In genomic region chr19:35042056-35042730, GRCh38 we compare ENCODE assay signal across 15 cellular contexts. TPM values are rescaled to one million over a fixed set of nuclear protein-coding genes. Genes with fewer than 3 reads are reported as not detected.
DNase-seq lines count a peak whose midpoint lies in the region; ATAC-seq and TF ChIP-seq lines count a peak whose summit lies in the region.
"Had no signal": no experiment of that assay in that cellular context is flagged by ENCODE, and none has a peak within 500 bp of the region (broad histone marks: within the 10 kb centered on the region; RNA-seq: fewer than 3 reads in every experiment).

No MANE protein-coding gene starts in this region.

- no peak for ATAC-seq in heart right ventricle
- ATAC-seq: naive thymus-derived CD8-positive, alpha-beta T cell had no signal

- H3K4me1 ChIP-seq in heart right ventricle (peaks cover 10 to 65% (median 50%) of the 10 kb centered on the region in 9 donors), sigmoid colon (peaks cover 0 to 34% (median 31%) of the 10 kb centered on the region in 4 donors)
- H3K4me1 ChIP-seq: SJCRH30 had no signal

- 73 to 79% methylated on average over 14 of the region's 14 CpGs for WGBS in heart right ventricle, 2 donors
- WGBS in sigmoid colon, 2 donors, result 48 to 71% methylated on average over 14 of the region's 14 CpGs

- no peak for TF ChIP-seq EP300 in sigmoid colon (IDR thresholded peaks at IDR 0.05)

- intact Hi-C loops in heart right ventricle (cut with DNase I) (no loop called here), cardiac septum (cut with DNase I) (no loop called here), sigmoid colon (cut with DNase I) (no loop called here)

- peaks cover 9% of the 10 kb centered on the region for H3K27me3 Mint-ChIP-seq in endothelial cell (ENCODE audit: unreplicated experiment)
- H3K27me3 Mint-ChIP-seq in mesothelial cell of epicardium (ENCODE audit: low read depth), result no peaks in the 10 kb centered on the region
- no peaks in the 10 kb centered on the region for H3K27me3 Mint-ChIP-seq in type B pancreatic cell
- H3K27me3 Mint-ChIP-seq in activated naive CD4-positive, alpha-beta T cell treated with anti-CD3 and anti-CD28 coated beads, Interleukin-2, amount 10 ng/mL, durations not matched to agents 7 days and 5 days, result peaks cover 73% of the 10 kb centered on the region

- H3K4me3 Mint-ChIP-seq in endothelial cell (ENCODE audit: unreplicated experiment), result no peak overlapping the region
- peak overlapping the region; percentile 53 for H3K4me3 Mint-ChIP-seq in mesothelial cell of epicardium
- H3K4me3 Mint-ChIP-seq in type B pancreatic cell, result peak overlapping the region; percentile 73
- H3K4me3 Mint-ChIP-seq in activated naive CD4-positive, alpha-beta T cell treated with anti-CD3 and anti-CD28 coated beads, Interleukin-2, amount 10 ng/mL, durations not matched to agents 7 days and 5 days, result no peak overlapping the region
- H3K4me3 Mint-ChIP-seq: activated naive CD4-positive, alpha-beta T cell treated with anti-CD3 and anti-CD28 coated beads for 36 hours had no signal

- no peaks in the 10 kb centered on the region for H3K9me3 ChIP-seq in heart right ventricle
- H3K9me3 ChIP-seq in sigmoid colon, result no peaks in the 10 kb centered on the region
- H3K9me3 ChIP-seq: SJCRH30, transverse colon had no signal

- TF ChIP-seq CTCF in heart right ventricle (IDR thresholded peaks at IDR 0.05), result no peak
- TF ChIP-seq CTCF in endothelial cell (IDR thresholded peaks at IDR 0.05; ENCODE audit: unreplicated experiment), result no peak
- TF ChIP-seq CTCF in mesothelial cell of epicardium (IDR thresholded peaks at IDR 0.05; ENCODE audit: unreplicated experiment), result no peak
- TF ChIP-seq CTCF in type B pancreatic cell (conservative IDR thresholded peaks at IDR 0.05), result no peak
- no peak for TF ChIP-seq CTCF in sigmoid colon (IDR thresholded peaks at IDR 0.05)

- TF ChIP-seq POLR2A in sigmoid colon (IDR thresholded peaks at IDR 0.05), result no peak

- H3K27ac Mint-ChIP-seq in endothelial cell (ENCODE audit: unreplicated experiment) (peak overlapping the region; percentile 48), mesothelial cell of epicardium (no peak overlapping the region), type B pancreatic cell (peak overlapping the region; percentile 58)
- H3K27ac Mint-ChIP-seq in activated naive CD4-positive, alpha-beta T cell treated with anti-CD3 and anti-CD28 coated beads, Interleukin-2, amount 10 ng/mL, durations not matched to agents 7 days and 5 days, result no peak overlapping the region
- H3K27ac Mint-ChIP-seq: activated naive CD4-positive, alpha-beta T cell treated with anti-CD3 and anti-CD28 coated beads for 36 hours had no signal

- H3K9me3 Mint-ChIP-seq in endothelial cell (ENCODE audit: unreplicated experiment) (no peaks in the 10 kb centered on the region), mesothelial cell of epicardium (no peaks in the 10 kb centered on the region), type B pancreatic cell (no peaks in the 10 kb centered on the region)
- no peaks in the 10 kb centered on the region for H3K9me3 Mint-ChIP-seq in activated naive CD4-positive, alpha-beta T cell treated with anti-CD3 and anti-CD28 coated beads, Interleukin-2, amount 10 ng/mL, durations not matched to agents 7 days and 5 days
- H3K9me3 Mint-ChIP-seq: activated naive CD4-positive, alpha-beta T cell treated with anti-CD3 and anti-CD28 coated beads for 36 hours; naive thymus-derived CD8-positive, alpha-beta T cell had no signal

- CTCF ChIA-PET in activated naive CD4-positive, alpha-beta T cell treated with anti-CD3 and anti-CD28 coated beads, Interleukin-2, amount 10 ng/mL, durations not matched to agents 7 days and 5 days (lab: Charles Lee), result interaction anchor here (0.6 to 3.5 kb wide), 5 partner anchors 8 to 99 kb away, joined by 3 to 19 read pairs (median 11); partner anchors contain the start of gene LGI4

- H3K36me3 Mint-ChIP-seq in endothelial cell (ENCODE audit: low read depth, unreplicated experiment), result no peaks in the 10 kb centered on the region
- H3K36me3 Mint-ChIP-seq in mesothelial cell of epicardium, result no peaks in the 10 kb centered on the region
- H3K36me3 Mint-ChIP-seq in type B pancreatic cell, result no peaks in the 10 kb centered on the region
- H3K36me3 Mint-ChIP-seq in activated naive CD4-positive, alpha-beta T cell treated with anti-CD3 and anti-CD28 coated beads, Interleukin-2, amount 10 ng/mL, durations not matched to agents 7 days and 5 days, result no peaks in the 10 kb centered on the region
- H3K36me3 Mint-ChIP-seq: naive thymus-derived CD8-positive, alpha-beta T cell had no signal

- DNase-seq in heart right ventricle (no peak), cardiac septum (ENCODE audit: low spot score) (no peak), endothelial cell (ENCODE audit: low spot score) (no peak), mesothelial cell of epicardium (ENCODE audit: low spot score in 2 of 2, unreplicated experiment in 2 of 2) (no peak), type B pancreatic cell (ENCODE audit: extremely low spot score, unreplicated experiment) (no peak), sigmoid colon (no peak), hypothalamus (lab: John Stamatoyannopoulos, UW) (no peak)
- DNase-seq in activated naive CD4-positive, alpha-beta T cell treated with anti-CD3 and anti-CD28 coated beads, Interleukin-2, amount 10 ng/mL, durations not matched to agents 7 days and 5 days, result no peak
- DNase-seq: ACHN; activated naive CD4-positive, alpha-beta T cell treated with anti-CD3 and anti-CD28 coated beads for 36 hours; central memory CD4-positive, alpha-beta T cell; DMS 273 treated with DMSO at 0.1 percent for 48 hours; naive thymus-derived CD8-positive, alpha-beta T cell; SJCRH30; transverse colon had no signal

- H3K4me1 Mint-ChIP-seq in endothelial cell (ENCODE audit: unreplicated experiment) (peaks cover 17% of the 10 kb centered on the region), mesothelial cell of epicardium (peaks cover 27% of the 10 kb centered on the region), type B pancreatic cell (ENCODE audit: unreplicated experiment) (peaks cover 20% of the 10 kb centered on the region)
- H3K4me1 Mint-ChIP-seq in activated naive CD4-positive, alpha-beta T cell treated with anti-CD3 and anti-CD28 coated beads, Interleukin-2, amount 10 ng/mL, durations not matched to agents 7 days and 5 days, result peaks cover 27% of the 10 kb centered on the region

- H3K4me3 ChIP-seq in heart right ventricle, result no peak overlapping the region
- H3K4me3 ChIP-seq in sigmoid colon, result no peak overlapping the region
- H3K4me3 ChIP-seq: SJCRH30, transverse colon had no signal

- no peaks in the 10 kb centered on the region for H3K36me3 ChIP-seq in heart right ventricle
- no peaks in the 10 kb centered on the region for H3K36me3 ChIP-seq in sigmoid colon
- H3K36me3 ChIP-seq: SJCRH30, transverse colon had no signal

- H3K27ac ChIP-seq in heart right ventricle, result peak overlapping the region in 9 of 10 donors; percentile 47 to 89 (median 83)
- H3K27ac ChIP-seq in sigmoid colon, result no peak overlapping the region
- H3K27ac ChIP-seq: SJCRH30 had no signal

- H3K27me3 ChIP-seq in heart right ventricle (peaks cover 0 to 7% (median 0%) of the 10 kb centered on the region in 7 donors), sigmoid colon (peaks cover 6 to 33% (median 25%) of the 10 kb centered on the region in 3 donors)
- H3K27me3 ChIP-seq: SJCRH30 had no signal

RNA-seq across cellular contexts. Expression of gene HPN, which starts 0.7 kb away (rescaled TPM):
- total RNA-seq in heart right ventricle (10 to 100 TPM in 1 of 10 donors, 1 to 10 TPM in 9; 2.8 to 13.1 (median 4.8) TPM), cardiac septum (4.9 TPM), endothelial cell (ENCODE audit: unreplicated experiment) (1.3 TPM), mesothelial cell of epicardium (20.3 to 22.9 TPM (median 21.3 TPM) in 3 replicates), type B pancreatic cell (ENCODE audit: low replicate concordance) (15.1 and 17.1 TPM in 2 replicates), sigmoid colon (under 1 TPM in 3 of 4 donors, not detected in 1; 0.36 to 0.95 (median 0.66) TPM)
- polyA plus RNA-seq in heart right ventricle (1 to 10 TPM; 1.4 to 3.5 TPM), sigmoid colon (1 to 10 TPM in 1 of 3 donors, under 1 TPM in 1, not detected in 1; 0.61 to 1.8 TPM)
- total RNA-seq: activated naive CD4-positive, alpha-beta T cell treated with anti-CD3 and anti-CD28 coated beads for 36 hours; SJCRH30 had no signal

RNA-seq across cellular contexts. Expression of gene SCN1B, which starts 11.9 kb away (rescaled TPM):
- 10 to 100 TPM; 33.1 to 70.5 (median 41.5) TPM for total RNA-seq in heart right ventricle
- 10 to 100 TPM; 24.5 to 60.5 TPM for polyA plus RNA-seq in heart right ventricle
- 58.7 TPM for total RNA-seq in cardiac septum
- 0.62 TPM for total RNA-seq in endothelial cell (ENCODE audit: unreplicated experiment)
- total RNA-seq in mesothelial cell of epicardium, result 2.2 to 2.8 TPM (median 2.7 TPM) in 3 replicates
- total RNA-seq in type B pancreatic cell (ENCODE audit: low replicate concordance), result 0.88 and 1.1 TPM in 2 replicates
- total RNA-seq in sigmoid colon, result 10 to 100 TPM in 1 of 4 donors, 1 to 10 TPM in 3; 3.0 to 10.0 (median 6.6) TPM
- 1 to 10 TPM; 4.5 to 9.6 (median 4.9) TPM for polyA plus RNA-seq in sigmoid colon

RNA-seq across cellular contexts. Expression of gene GRAMD1A, which starts 42.1 kb away (rescaled TPM):
- total RNA-seq in heart right ventricle (10 to 100 TPM; 19.5 to 49.4 (median 30.3) TPM), cardiac septum (38.3 TPM), endothelial cell (ENCODE audit: unreplicated experiment) (156 TPM), mesothelial cell of epicardium (123 to 130 TPM (median 129 TPM) in 3 replicates), type B pancreatic cell (ENCODE audit: low replicate concordance) (35.2 and 79.6 TPM in 2 replicates), sigmoid colon (10 to 100 TPM; 27.1 to 58.9 (median 43.0) TPM)
- polyA plus RNA-seq in heart right ventricle (10 to 100 TPM; 38.7 to 40.9 TPM), sigmoid colon (10 to 100 TPM in 2 of 3 donors, 1 to 10 TPM in 1; 5.1 to 41.1 (median 12.0) TPM)

Comparison
In these comparisons a context has a peak if more than half of its experiments do, and no peak if none do; other contexts are left out.
1. H3K27ac ChIP-seq: peak in heart right ventricle (9 of 10); none in sigmoid colon (0 of 4).
2. H3K27ac Mint-ChIP-seq: peak in endothelial cell (single experiment) and type B pancreatic cell (single experiment); none in mesothelial cell of epicardium (single experiment) and activated naive CD4-positive, alpha-beta T cell treated with anti-CD3 and anti-CD28 coated beads, Interleukin-2, amount 10 ng/mL, durations not matched to agents 7 days and 5 days (single experiment).
3. H3K4me3 Mint-ChIP-seq: peak in mesothelial cell of epicardium (single experiment) and type B pancreatic cell (single experiment); none in endothelial cell (single experiment) and activated naive CD4-positive, alpha-beta T cell treated with anti-CD3 and anti-CD28 coated beads, Interleukin-2, amount 10 ng/mL, durations not matched to agents 7 days and 5 days (single experiment).